2 cellular contexts compared by ENCODE assay signal in genomic region chr14:52348279-52348678, GRCh38.
TF ChIP-seq lines count a peak whose summit lies in the region.

No MANE protein-coding gene starts in this region.

TF ChIP-seq in A549, 52 proteins besides CTCF, POLR2A, EP300 and RAD21 (continued from another document):
- TF ChIP-seq, protein P1, sequence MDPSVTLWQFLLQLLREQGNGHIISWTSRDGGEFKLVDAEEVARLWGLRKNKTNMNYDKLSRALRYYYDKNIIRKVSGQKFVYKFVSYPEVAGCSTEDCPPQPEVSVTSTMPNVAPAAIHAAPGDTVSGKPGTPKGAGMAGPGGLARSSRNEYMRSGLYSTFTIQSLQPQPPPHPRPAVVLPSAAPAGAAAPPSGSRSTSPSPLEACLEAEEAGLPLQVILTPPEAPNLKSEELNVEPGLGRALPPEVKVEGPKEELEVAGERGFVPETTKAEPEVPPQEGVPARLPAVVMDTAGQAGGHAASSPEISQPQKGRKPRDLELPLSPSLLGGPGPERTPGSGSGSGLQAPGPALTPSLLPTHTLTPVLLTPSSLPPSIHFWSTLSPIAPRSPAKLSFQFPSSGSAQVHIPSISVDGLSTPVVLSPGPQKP (IDR thresholded peaks at IDR 0.05; ENCODE audit: low read depth, low read length), result no peak
- no peak for TF ChIP-seq E2F6 (IDR thresholded peaks at IDR 0.05; ENCODE audit: borderline replicate concordance, low read depth)
- TF ChIP-seq SMC3 (IDR thresholded peaks at IDR 0.05), result no peak

TF ChIP-seq in GM23338, 12 proteins besides CTCF, POLR2A, EP300 and RAD21 (continued from another document):
- TF ChIP-seq REST (IDR thresholded peaks at IDR 0.05; ENCODE audit: unreplicated experiment) (no peak), POLR2AphosphoS5 (IDR thresholded peaks at IDR 0.05; ENCODE audit: low read depth) (no peak), EZH2phosphoT487 (IDR thresholded peaks at IDR 0.05; ENCODE audit: unreplicated experiment) (no peak), CREB1 (CRISPR knock-in tag; IDR thresholded peaks at IDR 0.05; ENCODE audit: low read depth) (no peak), STAT1 (IDR thresholded peaks at IDR 0.05; ENCODE audit: unreplicated experiment) (no peak), NANOG (IDR thresholded peaks at IDR 0.05; ENCODE audit: borderline replicate concordance) (no peak), JUNB (IDR thresholded peaks at IDR 0.05; ENCODE audit: unreplicated experiment) (no peak), ZNF331 (CRISPR knock-in tag; IDR thresholded peaks at IDR 0.05; ENCODE audit: low read depth) (no peak), EZH2 (IDR thresholded peaks at IDR 0.05; ENCODE audit: low read depth, unreplicated experiment) (no peak)
- TF ChIP-seq, protein P2, sequence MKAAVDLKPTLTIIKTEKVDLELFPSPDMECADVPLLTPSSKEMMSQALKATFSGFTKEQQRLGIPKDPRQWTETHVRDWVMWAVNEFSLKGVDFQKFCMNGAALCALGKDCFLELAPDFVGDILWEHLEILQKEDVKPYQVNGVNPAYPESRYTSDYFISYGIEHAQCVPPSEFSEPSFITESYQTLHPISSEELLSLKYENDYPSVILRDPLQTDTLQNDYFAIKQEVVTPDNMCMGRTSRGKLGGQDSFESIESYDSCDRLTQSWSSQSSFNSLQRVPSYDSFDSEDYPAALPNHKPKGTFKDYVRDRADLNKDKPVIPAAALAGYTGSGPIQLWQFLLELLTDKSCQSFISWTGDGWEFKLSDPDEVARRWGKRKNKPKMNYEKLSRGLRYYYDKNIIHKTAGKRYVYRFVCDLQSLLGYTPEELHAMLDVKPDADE (IDR thresholded peaks at IDR 0.05), result no peak
- TF ChIP-seq, protein P3, sequence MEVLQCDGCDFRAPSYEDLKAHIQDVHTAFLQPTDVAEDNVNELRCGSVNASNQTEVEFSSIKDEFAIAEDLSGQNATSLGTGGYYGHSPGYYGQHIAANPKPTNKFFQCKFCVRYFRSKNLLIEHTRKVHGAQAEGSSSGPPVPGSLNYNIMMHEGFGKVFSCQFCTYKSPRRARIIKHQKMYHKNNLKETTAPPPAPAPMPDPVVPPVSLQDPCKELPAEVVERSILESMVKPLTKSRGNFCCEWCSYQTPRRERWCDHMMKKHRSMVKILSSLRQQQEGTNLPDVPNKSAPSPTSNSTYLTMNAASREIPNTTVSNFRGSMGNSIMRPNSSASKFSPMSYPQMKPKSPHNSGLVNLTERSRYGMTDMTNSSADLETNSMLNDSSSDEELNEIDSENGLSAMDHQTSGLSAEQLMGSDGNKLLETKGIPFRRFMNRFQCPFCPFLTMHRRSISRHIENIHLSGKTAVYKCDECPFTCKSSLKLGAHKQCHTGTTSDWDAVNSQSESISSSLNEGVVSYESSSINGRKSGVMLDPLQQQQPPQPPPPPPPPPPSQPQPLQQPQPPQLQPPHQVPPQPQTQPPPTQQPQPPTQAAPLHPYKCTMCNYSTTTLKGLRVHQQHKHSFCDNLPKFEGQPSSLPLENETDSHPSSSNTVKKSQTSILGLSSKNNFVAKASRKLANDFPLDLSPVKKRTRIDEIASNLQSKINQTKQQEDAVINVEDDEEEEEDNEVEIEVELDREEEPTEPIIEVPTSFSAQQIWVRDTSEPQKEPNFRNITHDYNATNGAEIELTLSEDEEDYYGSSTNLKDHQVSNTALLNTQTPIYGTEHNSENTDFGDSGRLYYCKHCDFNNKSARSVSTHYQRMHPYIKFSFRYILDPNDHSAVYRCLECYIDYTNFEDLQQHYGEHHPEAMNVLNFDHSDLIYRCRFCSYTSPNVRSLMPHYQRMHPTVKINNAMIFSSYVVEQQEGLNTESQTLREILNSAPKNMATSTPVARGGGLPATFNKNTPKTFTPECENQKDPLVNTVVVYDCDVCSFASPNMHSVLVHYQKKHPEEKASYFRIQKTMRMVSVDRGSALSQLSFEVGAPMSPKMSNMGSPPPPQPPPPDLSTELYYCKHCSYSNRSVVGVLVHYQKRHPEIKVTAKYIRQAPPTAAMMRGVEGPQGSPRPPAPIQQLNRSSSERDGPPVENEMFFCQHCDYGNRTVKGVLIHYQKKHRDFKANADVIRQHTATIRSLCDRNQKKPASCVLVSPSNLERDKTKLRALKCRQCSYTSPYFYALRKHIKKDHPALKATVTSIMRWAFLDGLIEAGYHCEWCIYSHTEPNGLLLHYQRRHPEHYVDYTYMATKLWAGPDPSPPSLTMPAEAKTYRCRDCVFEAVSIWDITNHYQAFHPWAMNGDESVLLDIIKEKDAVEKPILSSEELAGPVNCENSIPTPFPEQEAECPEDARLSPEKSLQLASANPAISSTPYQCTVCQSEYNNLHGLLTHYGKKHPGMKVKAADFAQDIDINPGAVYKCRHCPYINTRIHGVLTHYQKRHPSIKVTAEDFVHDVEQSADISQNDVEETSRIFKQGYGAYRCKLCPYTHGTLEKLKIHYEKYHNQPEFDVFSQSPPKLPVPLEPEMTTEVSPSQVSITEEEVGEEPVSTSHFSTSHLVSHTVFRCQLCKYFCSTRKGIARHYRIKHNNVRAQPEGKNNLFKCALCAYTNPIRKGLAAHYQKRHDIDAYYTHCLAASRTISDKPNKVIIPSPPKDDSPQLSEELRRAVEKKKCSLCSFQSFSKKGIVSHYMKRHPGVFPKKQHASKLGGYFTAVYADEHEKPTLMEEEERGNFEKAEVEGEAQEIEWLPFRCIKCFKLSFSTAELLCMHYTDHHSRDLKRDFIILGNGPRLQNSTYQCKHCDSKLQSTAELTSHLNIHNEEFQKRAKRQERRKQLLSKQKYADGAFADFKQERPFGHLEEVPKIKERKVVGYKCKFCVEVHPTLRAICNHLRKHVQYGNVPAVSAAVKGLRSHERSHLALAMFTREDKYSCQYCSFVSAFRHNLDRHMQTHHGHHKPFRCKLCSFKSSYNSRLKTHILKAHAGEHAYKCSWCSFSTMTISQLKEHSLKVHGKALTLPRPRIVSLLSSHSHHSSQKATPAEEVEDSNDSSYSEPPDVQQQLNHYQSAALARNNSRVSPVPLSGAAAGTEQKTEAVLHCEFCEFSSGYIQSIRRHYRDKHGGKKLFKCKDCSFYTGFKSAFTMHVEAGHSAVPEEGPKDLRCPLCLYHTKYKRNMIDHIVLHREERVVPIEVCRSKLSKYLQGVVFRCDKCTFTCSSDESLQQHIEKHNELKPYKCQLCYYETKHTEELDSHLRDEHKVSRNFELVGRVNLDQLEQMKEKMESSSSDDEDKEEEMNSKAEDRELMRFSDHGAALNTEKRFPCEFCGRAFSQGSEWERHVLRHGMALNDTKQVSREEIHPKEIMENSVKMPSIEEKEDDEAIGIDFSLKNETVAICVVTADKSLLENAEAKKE (CRISPR knock-in tag; IDR thresholded peaks at IDR 0.05), result no peak
